Comparison of ENCODE assay signal across 10 cellular contexts in genomic region chr2:169146220-169146619, GRCh38.
"Had no signal": no experiment of that assay in that cellular context is flagged by ENCODE, and none has a peak within 500 bp of the region (broad histone marks: within the 10 kb centered on the region; RNA-seq: fewer than 3 reads in every experiment).

No MANE protein-coding gene starts in this region.

- H3K9ac ChIP-seq: GM23248 had no signal

- H2AFZ ChIP-seq: GM23248 had no signal

- H3K4me1 ChIP-seq: HAP-1 had no signal

- H3K9me3 ChIP-seq: HAP-1 had no signal

- DNase-seq: GM23248, GOT3, H7, HFFc6, IMR-90, KG1 had no signal

- H3K27ac ChIP-seq: GM23248, HL-60 had no signal

- ATAC-seq: HCT116, K562 had no signal

- H3K36me3 ChIP-seq: HAP-1 had no signal

- H3K4me3 ChIP-seq: GM23248, HAP-1, K562 had no signal
